11 cellular contexts compared by ENCODE assay signal in the genomic region with DNA sequence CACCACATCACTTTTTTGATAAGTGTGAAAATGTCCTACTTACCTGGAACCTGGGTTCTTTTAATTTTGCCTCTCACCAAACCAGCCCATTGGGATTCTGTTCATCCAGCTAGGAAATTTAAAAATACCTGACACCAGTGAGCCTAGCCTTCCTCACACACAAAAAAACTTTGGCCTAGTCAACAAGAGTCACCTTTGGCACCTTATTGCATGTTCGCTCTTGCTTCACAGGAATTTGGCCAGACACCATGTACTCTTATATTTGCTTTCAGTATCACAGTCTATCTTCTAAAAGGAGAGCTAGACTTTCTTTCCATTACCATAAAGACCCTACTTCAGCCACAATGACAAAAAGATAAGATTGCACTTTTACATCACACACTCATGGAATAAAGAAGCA.
"Had no signal": no experiment of that assay in that cellular context is flagged by ENCODE, and none has a peak within 500 bp of the region (broad histone marks: within the 10 kb centered on the region; RNA-seq: fewer than 3 reads in every experiment).

No MANE protein-coding gene starts in this region.

- H3K4me3 Mint-ChIP-seq: GM23338, H9, HFFc6 had no signal

- H3K4me2 ChIP-seq: GM23338 had no signal

- H3K9ac ChIP-seq: GM23248 had no signal

- ATAC-seq: GM23338, HCT116 had no signal

- H3K4me1 Mint-ChIP-seq: GM23338, H9 had no signal

- FAIRE-seq: H1, H54 had no signal

- H2AFZ ChIP-seq: GM23248, GM23338 had no signal

- H3K36me3 ChIP-seq: HAP-1 had no signal

- DNase-seq: GM23248, GOT3, H7, H9, HCEC 1CT, HFFc6 had no signal

- H3K4me3 ChIP-seq: GM23248, GM23338, HAP-1 had no signal

- H3K27ac ChIP-seq: GM23248 had no signal

- H3K9me3 ChIP-seq: HAP-1 had no signal

- H3K4me1 ChIP-seq: HAP-1 had no signal

- H3K27ac Mint-ChIP-seq: GM23338, H9, HFFc6 had no signal
